ENCODE assay signal across 9 cellular contexts in the genomic region with DNA sequence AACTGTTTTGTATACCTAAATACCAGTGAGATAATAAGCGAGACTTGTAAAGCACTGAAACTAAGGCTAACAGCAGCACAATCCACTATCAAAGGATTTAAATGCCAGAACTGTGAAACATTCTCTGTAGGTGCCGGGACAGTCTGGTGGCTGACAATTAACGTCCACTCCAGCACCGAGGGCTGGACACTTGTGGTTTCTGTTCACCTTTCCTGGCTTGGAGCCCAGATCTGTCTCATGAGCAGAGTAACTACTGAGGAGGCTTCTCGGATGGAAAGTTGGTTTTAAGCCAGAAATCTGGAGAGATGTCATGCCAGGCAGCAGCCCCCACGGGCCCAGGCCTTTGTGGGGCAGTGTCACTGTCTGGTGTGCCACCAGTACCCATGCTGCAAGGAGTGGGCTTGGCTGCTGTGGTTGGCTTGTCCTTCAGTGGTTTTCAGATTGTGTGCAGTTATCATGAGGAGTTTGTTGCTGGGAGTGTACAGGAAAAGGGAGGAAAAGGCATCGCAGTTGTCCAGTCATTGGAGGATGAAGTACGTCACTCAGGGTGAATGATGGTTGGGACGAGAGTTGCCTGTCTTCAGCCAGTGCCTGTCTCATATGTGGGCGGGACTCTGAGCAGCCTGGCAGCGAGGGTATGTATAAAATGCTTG.
DNase-seq lines count a peak whose midpoint lies in the region; ATAC-seq and TF ChIP-seq lines count a peak whose summit lies in the region.
"Had no signal": no experiment of that assay in that cellular context is flagged by ENCODE, and none has a peak within 500 bp of the region (broad histone marks: within the 10 kb centered on the region; RNA-seq: fewer than 3 reads in every experiment).

No MANE protein-coding gene starts in this region.

- no peaks in the 10 kb centered on the region for H3K9me3 Mint-ChIP-seq in nephron progenitor cell

- H3K4me1 Mint-ChIP-seq in nephron progenitor cell: no peaks in the 10 kb centered on the region

- H3K27ac Mint-ChIP-seq in nephron progenitor cell: peak overlapping the region; percentile 90

- no peak overlapping the region for H3K4me3 Mint-ChIP-seq in nephron progenitor cell

- TF ChIP-seq CTCF in choroid plexus epithelial cell (conservative IDR thresholded peaks at IDR 0.05; ENCODE audit: low read depth, low read length) (no peak), nephron progenitor cell (IDR thresholded peaks at IDR 0.05) (no peak)

- peaks cover 71% of the 10 kb centered on the region for H3K36me3 Mint-ChIP-seq in nephron progenitor cell (ENCODE audit: low read depth)

- ATAC-seq in GM21825 (IDR thresholded peaks at IDR 0.05; ENCODE audit: unreplicated experiment) (no peak), HG03442 (IDR thresholded peaks at IDR 0.05; ENCODE audit: unreplicated experiment) (no peak)

- peak; percentile 93 for DNase-seq in DMS79 treated with DMSO at 0.1 percent for 48 hours (lab: John Stamatoyannopoulos, UW)
- DNase-seq in NCI-H2196 treated with DMSO at 0.1 percent for 48 hours (lab: John Stamatoyannopoulos, UW; ENCODE audit: unreplicated experiment): peak; percentile 87
- peak; percentile 85 for DNase-seq in choroid plexus epithelial cell (ENCODE audit: low read depth)
- DNase-seq in nephron progenitor cell: no peak
- no peak for DNase-seq in globus pallidus (ENCODE audit: low spot score)
- DNase-seq in stimulated activated CD4-positive, alpha-beta T cell treated with anti-CD3 and anti-CD28 coated beads, Interleukin-4, amount 100 ng/mL, for 24 hours: no peak
- DNase-seq: colonic mucosa had no signal

- H3K4me3 ChIP-seq in choroid plexus epithelial cell (ENCODE audit: low read depth, low read length): no peak overlapping the region
- H3K4me3 ChIP-seq: colonic mucosa had no signal

- peaks cover 3% of the 10 kb centered on the region for H3K27me3 Mint-ChIP-seq in nephron progenitor cell (ENCODE audit: low read depth, poor library complexity)

Comparison
In these comparisons a context has a peak if more than half of its experiments do, and no peak if none do; other contexts are left out.
1. DNase-seq: peak in DMS79 treated with DMSO at 0.1 percent for 48 hours (single experiment), NCI-H2196 treated with DMSO at 0.1 percent for 48 hours (single experiment) and choroid plexus epithelial cell (single experiment); none in nephron progenitor cell (single experiment), globus pallidus (single experiment) and stimulated activated CD4-positive, alpha-beta T cell treated with anti-CD3 and anti-CD28 coated beads, Interleukin-4, amount 100 ng/mL, for 24 hours (single experiment).